ENCODE assay signal across 10 cellular contexts in genomic region chr19:40521276-40521675, GRCh38. TPM values are rescaled to one million over a fixed set of nuclear protein-coding genes. Genes with fewer than 3 reads are reported as not detected.
DNase-seq lines count a peak whose midpoint lies in the region; ATAC-seq and TF ChIP-seq lines count a peak whose summit lies in the region.
"Had no signal": no experiment of that assay in that cellular context is flagged by ENCODE, and none has a peak within 500 bp of the region (broad histone marks: within the 10 kb centered on the region; RNA-seq: fewer than 3 reads in every experiment).

No MANE protein-coding gene starts in this region.

- H3K27ac ChIP-seq in cardiac muscle cell (no peak overlapping the region), upper lobe of right lung (no peak overlapping the region)

- ATAC-seq in Right ventricle myocardium superior (ENCODE audit: poor library complexity), result no peak
- ATAC-seq in upper lobe of right lung, result no peak
- no peak for ATAC-seq in HG03095 (IDR thresholded peaks at IDR 0.05; ENCODE audit: unreplicated experiment)
- no peak for ATAC-seq in GM18909 (IDR thresholded peaks at IDR 0.05; ENCODE audit: poor library complexity, unreplicated experiment)

- H3K36me3 ChIP-seq in cardiac muscle cell, result no peaks in the 10 kb centered on the region
- H3K36me3 ChIP-seq in upper lobe of right lung, result no peaks in the 10 kb centered on the region

- H3K4me3 ChIP-seq in cardiac muscle cell (no peak overlapping the region), cardiac fibroblast (replicated peaks in 1 of 2; ENCODE audit: low read depth in 2 of 2, low read length in 2 of 2) (no peak overlapping the region), upper lobe of right lung (no peak overlapping the region)

- H3K4me1 ChIP-seq in cardiac muscle cell (ENCODE audit: low read depth), result no peaks in the 10 kb centered on the region
- no peaks in the 10 kb centered on the region for H3K4me1 ChIP-seq in upper lobe of right lung

- no peaks in the 10 kb centered on the region for H3K9me3 ChIP-seq in cardiac muscle cell (ENCODE audit: low read depth)
- H3K9me3 ChIP-seq in upper lobe of right lung, result no peaks in the 10 kb centered on the region

- TF ChIP-seq CTCF in cardiac muscle cell (IDR thresholded peaks at IDR 0.05; ENCODE audit: low read depth, low read length), result peak; percentile 43
- TF ChIP-seq CTCF in cardiac fibroblast (IDR thresholded peaks at IDR 0.05; ENCODE audit: low read depth, low read length), result peak; percentile 40
- peak; percentile 28 for TF ChIP-seq CTCF in upper lobe of right lung (IDR thresholded peaks at IDR 0.05)

- H3K27me3 ChIP-seq in cardiac muscle cell (peaks cover 51% of the 10 kb centered on the region), upper lobe of right lung (peaks cover 22% of the 10 kb centered on the region)

- peak in 1 of 2 donors; percentile 34 for DNase-seq in cardiac muscle cell (ENCODE audit: low read depth in 1 of 2, low spot score in 1 of 2)
- DNase-seq in Right ventricle myocardium superior, result no peak
- DNase-seq in M059J (ENCODE audit: low read depth), result peak; percentile 39
- peak; percentile 41 to 48 for DNase-seq in cardiac fibroblast (ENCODE audit: low read depth in 2 of 2)
- DNase-seq in upper lobe of right lung, result no peak
- no peak for DNase-seq in NCI-H345 (lab: John Stamatoyannopoulos, UW)
- DNase-seq: NCI-H2081 treated with DMSO at 0.1 percent for 48 hours; stimulated activated CD4-positive, alpha-beta T cell treated with anti-CD3 and anti-CD28 coated beads, Interleukin-12 subunit alpha, Interleukin-12 subunit beta, amount 100 ng/mL, for 4 hours had no signal

- intact Hi-C loops in Right ventricle myocardium superior (cut with DNase I) (loop anchor here (10.0 kb wide), 2 partner anchors 114 to 216 kb away; no protein-coding TSS in a partner anchor), upper lobe of right lung (cut with DNase I) (no loop called here)

RNA-seq across cellular contexts. Expression of gene SPTBN4, which starts 54.5 kb away (rescaled TPM):
- total RNA-seq in cardiac muscle cell (2.3 and 5.5 TPM in 2 replicates), Right ventricle myocardium superior (4.5 TPM), upper lobe of right lung (1.5 TPM)
- polyA plus RNA-seq in cardiac muscle cell, result 0.32 and 4.6 TPM in 2 replicates
- total RNA-seq in M059J (2014; rRNA removed; shearing (Covaris generic)), result 0.10 and 0.67 TPM in 2 replicates

RNA-seq across cellular contexts. Expression of gene SHKBP1, which starts 55.4 kb away (rescaled TPM):
- total RNA-seq in cardiac muscle cell, result 53.3 and 63.6 TPM in 2 replicates
- 70.1 and 83.4 TPM in 2 replicates for polyA plus RNA-seq in cardiac muscle cell
- total RNA-seq in Right ventricle myocardium superior, result 15.7 TPM
- 30.5 and 66.3 TPM in 2 replicates for total RNA-seq in M059J (2014; rRNA removed; shearing (Covaris generic))
- total RNA-seq in upper lobe of right lung, result 68.1 TPM

RNA-seq across cellular contexts. Expression of gene BLVRB, which starts 55.7 kb away (rescaled TPM):
- total RNA-seq in cardiac muscle cell (56.7 and 93.8 TPM in 2 replicates), Right ventricle myocardium superior (117 TPM), upper lobe of right lung (132 TPM)
- 61.5 and 77.0 TPM in 2 replicates for polyA plus RNA-seq in cardiac muscle cell
- total RNA-seq in M059J (2014; rRNA removed; shearing (Covaris generic)), result 109 and 135 TPM in 2 replicates

Comparison
In these comparisons a context has a peak if more than half of its experiments do, and no peak if none do; other contexts are left out.
1. DNase-seq: peak in M059J (single experiment) and cardiac fibroblast (2 of 2); none in Right ventricle myocardium superior (single experiment), upper lobe of right lung (single experiment) and NCI-H345 (single experiment).
2. Peak in every context shown above with its lines, with median percentiles within 50 percentile points of each other: CTCF ChIP-seq.